In the genomic region with DNA sequence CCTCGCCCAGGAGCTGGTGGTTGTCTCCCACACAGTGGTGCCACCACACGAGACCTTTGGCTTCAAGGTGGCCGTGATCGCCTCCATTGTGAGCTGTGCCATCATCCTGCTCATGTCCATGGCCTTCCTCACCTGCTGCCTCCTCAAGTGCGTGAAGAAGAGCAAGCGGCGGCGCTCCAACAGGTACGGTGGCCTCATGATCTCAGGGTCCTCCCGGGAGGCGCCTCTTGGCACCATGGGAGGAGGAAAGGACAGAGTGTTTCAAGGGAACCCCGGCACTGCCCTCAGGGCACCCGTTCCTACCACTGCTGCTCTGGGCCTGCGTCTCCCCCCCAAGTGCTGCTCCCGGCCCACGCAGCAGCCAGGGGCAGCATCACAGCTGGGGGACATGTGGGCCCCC, we compare ENCODE assay signal across 17 cellular contexts. TPM values are rescaled to one million over a fixed set of nuclear protein-coding genes. Genes with fewer than 3 reads are reported as not detected.
"Had no signal": no experiment of that assay in that cellular context is flagged by ENCODE, and none has a peak within 500 bp of the region (broad histone marks: within the 10 kb centered on the region; RNA-seq: fewer than 3 reads in every experiment).

No MANE protein-coding gene starts in this region.

- H3K4me3 Mint-ChIP-seq: activated T-cell treated with anti-CD3 and anti-CD28 coated beads, Interleukin-2, amount 50 U/mL, for 72 hours; dendritic cell treated with granulocyte-macrophage colony-stimulating factor and Interleukin-4, amounts not matched to agents 40 ng/mL and 50 ng/mL, for 4 days; immature natural killer cell; nephron progenitor cell had no signal

- DNase-seq: activated CD4-positive, alpha-beta T cell treated with anti-CD3 and anti-CD28 coated beads for 48 hours; activated CD8-positive, alpha-beta memory T cell treated with anti-CD3 and anti-CD28 coated beads, Interleukin-2, amount 50 U/mL, for 4 hours; activated naive CD4-positive, alpha-beta T cell; activated T-cell treated with anti-CD3 and anti-CD28 coated beads, Interleukin-2, amount 50 U/mL, for 72 hours; effector CD8-positive, alpha-beta T cell; esophagus squamous epithelium; nephron progenitor cell; retina; SJCRH30; stimulated activated CD4-positive, alpha-beta T cell treated with anti-CD3 and anti-CD28 coated beads, Interleukin-12 subunit alpha, Interleukin-12 subunit beta, amount 100 ng/mL, for 4 hours; stimulated activated CD4-positive, alpha-beta T cell treated with anti-CD3 and anti-CD28 coated beads, Interleukin-1b, Interleukin-23, amount 100 ng/mL, for 48 hours; stimulated activated CD8-positive, alpha-beta memory T cell treated with anti-CD3 and anti-CD28 coated beads, Interleukin-4, amount 100 ng/mL, for 48 hours; stimulated activated naive CD4-positive, alpha-beta T cell treated with Interleukin-2 at 50 U/mL for 16 hours; thyroid gland had no signal

- H3K4me1 ChIP-seq: SJCRH30, thyroid gland had no signal

- ATAC-seq: activated T-cell treated with anti-CD3 and anti-CD28 coated beads, Interleukin-2, amount 50 U/mL, for 72 hours had no signal

- H3K36me3 ChIP-seq: adrenal gland, esophagus squamous epithelium, SJCRH30, thyroid gland had no signal

- H3K9me3 Mint-ChIP-seq: activated T-cell treated with anti-CD3 and anti-CD28 coated beads, Interleukin-2, amount 50 U/mL, for 72 hours; dendritic cell treated with granulocyte-macrophage colony-stimulating factor and Interleukin-4, amounts not matched to agents 40 ng/mL and 50 ng/mL, for 4 days; immature natural killer cell; nephron progenitor cell had no signal

- H3K27ac Mint-ChIP-seq: dendritic cell treated with granulocyte-macrophage colony-stimulating factor and Interleukin-4, amounts not matched to agents 40 ng/mL and 50 ng/mL, for 4 days; nephron progenitor cell had no signal

- H3K4me3 ChIP-seq: adrenal gland, esophagus squamous epithelium, SJCRH30, thyroid gland had no signal

- H3K27ac ChIP-seq: adrenal gland, esophagus squamous epithelium, SJCRH30, thyroid gland had no signal

- H3K27me3 Mint-ChIP-seq: dendritic cell treated with granulocyte-macrophage colony-stimulating factor and Interleukin-4, amounts not matched to agents 40 ng/mL and 50 ng/mL, for 4 days had no signal

- H3K9me3 ChIP-seq: adrenal gland, esophagus squamous epithelium, SJCRH30, thyroid gland had no signal

- H3K27me3 ChIP-seq: adrenal gland, esophagus squamous epithelium, SJCRH30, thyroid gland had no signal

RNA-seq across cellular contexts. Expression of gene SUSD3, which starts 19.3 kb away (rescaled TPM):
- total RNA-seq: SJCRH30 had no signal
